9 cellular contexts compared by ENCODE assay signal in genomic region chr14:76773188-76773885, GRCh38. TPM values are rescaled to one million over a fixed set of nuclear protein-coding genes. Genes with fewer than 3 reads are reported as not detected.
A peak's percentile ranks its signal among the peaks of the same experiment; 100 is the strongest.
DNase-seq lines count a peak whose midpoint lies in the region; ATAC-seq, FAIRE-seq and TF ChIP-seq lines count a peak whose summit lies in the region.
"Had no signal": no experiment of that assay in that cellular context is flagged by ENCODE, and none has a peak within 500 bp of the region (broad histone marks: within the 10 kb centered on the region; RNA-seq: fewer than 3 reads in every experiment).

No MANE protein-coding gene starts in this region.

- H3K4me1 Mint-ChIP-seq in activated T-cell treated with anti-CD3 and anti-CD28 coated beads, Interleukin-2, amount 50 U/mL, for 72 hours (ENCODE audit: low read depth) = peaks cover 15% of the 10 kb centered on the region
- H3K4me1 Mint-ChIP-seq in astrocyte (ENCODE audit: low read depth, unreplicated experiment) = peaks cover 25% of the 10 kb centered on the region
- peaks cover 2 to 18% (median 9%) of the 10 kb centered on the region in 4 donors for H3K4me1 Mint-ChIP-seq in naive thymus-derived CD8-positive, alpha-beta T cell

- H3K79me2 ChIP-seq in astrocyte (ENCODE audit: insufficient read depth, low read length) (no peaks in the 10 kb centered on the region), hepatocyte (no peaks in the 10 kb centered on the region), smooth muscle cell (ENCODE audit: low read depth) (peaks cover 10% of the 10 kb centered on the region)

- FAIRE-seq in astrocyte (lab: Jason Lieb, UNC) = peak; percentile 85

- TF ChIP-seq CTCF in astrocyte (IDR thresholded peaks at IDR 0.05; ENCODE audit: insufficient read depth, low read depth, low read length) (no peak), hepatocyte (IDR thresholded peaks at IDR 0.05; ENCODE audit: poor library complexity) (no peak), smooth muscle cell (IDR thresholded peaks at IDR 0.05; ENCODE audit: borderline replicate concordance, insufficient read depth, poor library complexity, severe bottlenecking) (no peak)

- POLR2A ChIA-PET in naive thymus-derived CD8-positive, alpha-beta T cell (lab: Charles Lee) = no interaction called here

- H3K9me2 ChIP-seq in hepatocyte (replicated peaks; ENCODE audit: insufficient read depth) = no peaks in the 10 kb centered on the region

- no peaks in the 10 kb centered on the region for H3K27me3 Mint-ChIP-seq in activated T-cell treated with anti-CD3 and anti-CD28 coated beads, Interleukin-2, amount 50 U/mL, for 72 hours (ENCODE audit: low read depth)
- peaks cover 2% of the 10 kb centered on the region for H3K27me3 Mint-ChIP-seq in astrocyte (ENCODE audit: low read depth, unreplicated experiment)
- peaks cover 0 to 8% (median 0%) of the 10 kb centered on the region in 5 donors for H3K27me3 Mint-ChIP-seq in naive thymus-derived CD8-positive, alpha-beta T cell

- no peaks in the 10 kb centered on the region for H3K9me3 Mint-ChIP-seq in activated T-cell treated with anti-CD3 and anti-CD28 coated beads, Interleukin-2, amount 50 U/mL, for 72 hours
- no peaks in the 10 kb centered on the region for H3K9me3 Mint-ChIP-seq in astrocyte (ENCODE audit: unreplicated experiment)
- H3K9me3 Mint-ChIP-seq in naive thymus-derived CD8-positive, alpha-beta T cell = no peaks in the 10 kb centered on the region

- no peak overlapping the region for H3K4me3 Mint-ChIP-seq in activated T-cell treated with anti-CD3 and anti-CD28 coated beads, Interleukin-2, amount 50 U/mL, for 72 hours
- no peak overlapping the region for H3K4me3 Mint-ChIP-seq in astrocyte (ENCODE audit: unreplicated experiment)
- no peak overlapping the region for H3K4me3 Mint-ChIP-seq in naive thymus-derived CD8-positive, alpha-beta T cell

- H3K4me2 ChIP-seq in astrocyte (ENCODE audit: low read length) (peak overlapping the region; percentile 79), hepatocyte (peak overlapping the region; percentile 33), smooth muscle cell (peak overlapping the region; percentile 82)

- H3K4me1 ChIP-seq in astrocyte (ENCODE audit: insufficient read depth, low read length) (peaks cover 22% of the 10 kb centered on the region), hepatocyte (ENCODE audit: insufficient read depth) (peaks cover 15% of the 10 kb centered on the region), smooth muscle cell (ENCODE audit: low read depth) (peaks cover 24% of the 10 kb centered on the region)

- no peaks in the 10 kb centered on the region for H3K36me3 Mint-ChIP-seq in activated T-cell treated with anti-CD3 and anti-CD28 coated beads, Interleukin-2, amount 50 U/mL, for 72 hours (ENCODE audit: insufficient read depth in 2 of 2)
- peaks cover 10% of the 10 kb centered on the region for H3K36me3 Mint-ChIP-seq in astrocyte (ENCODE audit: low read depth, unreplicated experiment)
- no peaks in the 10 kb centered on the region for H3K36me3 Mint-ChIP-seq in naive thymus-derived CD8-positive, alpha-beta T cell

- no peak overlapping the region for H3K27ac Mint-ChIP-seq in activated T-cell treated with anti-CD3 and anti-CD28 coated beads, Interleukin-2, amount 50 U/mL, for 72 hours
- H3K27ac Mint-ChIP-seq in astrocyte (ENCODE audit: unreplicated experiment) = peak overlapping the region; percentile 84
- no peak overlapping the region for H3K27ac Mint-ChIP-seq in naive thymus-derived CD8-positive, alpha-beta T cell

- peaks cover 14% of the 10 kb centered on the region for H3F3A ChIP-seq in smooth muscle cell (ENCODE audit: low read depth)

- 61% methylated on average over 8 of the region's 8 CpGs for WGBS in hepatocyte (ENCODE audit: low lambda C conversion rate, missing lambda C conversion rate)
- 18% methylated on average over 8 of the region's 8 CpGs for WGBS in smooth muscle cell (ENCODE audit: low lambda C conversion rate)

- H3K9me3 ChIP-seq in astrocyte (ENCODE audit: insufficient read depth, low read depth, low read length) (no peaks in the 10 kb centered on the region), hepatocyte (ENCODE audit: low read depth) (no peaks in the 10 kb centered on the region), smooth muscle cell (replicated peaks; ENCODE audit: low read depth) (no peaks in the 10 kb centered on the region)

- ATAC-seq in activated T-cell treated with anti-CD3 and anti-CD28 coated beads, Interleukin-2, amount 50 U/mL, for 72 hours (replicated peaks in 1 of 2) = peak; percentile 49 to 51
- no peak for ATAC-seq in naive thymus-derived CD8-positive, alpha-beta T cell

- no peaks in the 10 kb centered on the region for H4K20me1 ChIP-seq in astrocyte (ENCODE audit: insufficient read depth, low read length)
- no peaks in the 10 kb centered on the region for H4K20me1 ChIP-seq in hepatocyte (ENCODE audit: insufficient read depth, poor library complexity, severe bottlenecking)
- H4K20me1 ChIP-seq in smooth muscle cell (ENCODE audit: low read depth) = no peaks in the 10 kb centered on the region

- peak overlapping the region; percentile 67 for H2AFZ ChIP-seq in astrocyte (ENCODE audit: low read depth, low read length)
- H2AFZ ChIP-seq in hepatocyte = no peak overlapping the region
- H2AFZ ChIP-seq in smooth muscle cell (ENCODE audit: low read depth) = no peak overlapping the region

- H3K36me3 ChIP-seq in astrocyte (ENCODE audit: insufficient read depth, low read length) (no peaks in the 10 kb centered on the region), hepatocyte (replicated peaks; ENCODE audit: insufficient read depth, low read depth) (no peaks in the 10 kb centered on the region), smooth muscle cell (ENCODE audit: low read depth) (no peaks in the 10 kb centered on the region)

- peak overlapping the region; percentile 34 for H3K4me3 ChIP-seq in astrocyte (ENCODE audit: insufficient read depth, low read depth, low read length)
- H3K4me3 ChIP-seq in hepatocyte = no peak overlapping the region
- H3K4me3 ChIP-seq in smooth muscle cell = no peak overlapping the region

- peak overlapping the region; percentile 50 for H3K27ac ChIP-seq in astrocyte (ENCODE audit: low read depth, low read length)
- H3K27ac ChIP-seq in hepatocyte = peak overlapping the region; percentile 52
- H3K27ac ChIP-seq in smooth muscle cell (ENCODE audit: low read depth) = peak overlapping the region; percentile 95

- H3K27me3 ChIP-seq in astrocyte (ENCODE audit: insufficient read depth, low read length) = no peaks in the 10 kb centered on the region
- H3K27me3 ChIP-seq in hepatocyte = no peaks in the 10 kb centered on the region
- H3K27me3 ChIP-seq in smooth muscle cell (ENCODE audit: low read depth) = no peaks in the 10 kb centered on the region

- DNase-seq in activated T-cell treated with anti-CD3 and anti-CD28 coated beads, Interleukin-2, amount 50 U/mL, for 72 hours = peak in 1 of 2 donors; percentile 24
- DNase-seq in activated T-cell treated with anti-CD3 and anti-CD28 coated beads for 4 hours (no peak), astrocyte (ENCODE audit: low read depth) (peak; percentile 80), hepatocyte (ENCODE audit: low spot score) (peak; percentile 83), smooth muscle cell (lab: John Stamatoyannopoulos, UW; ENCODE audit: unreplicated experiment) (peak; percentile 39), NCI-H82 treated with DMSO at 0.1 percent for 48 hours (lab: John Stamatoyannopoulos, UW; ENCODE audit: unreplicated experiment) (no peak), DMS79 treated with DMSO at 0.1 percent for 48 hours (lab: John Stamatoyannopoulos, UW) (no peak)
- DNase-seq in naive thymus-derived CD8-positive, alpha-beta T cell = no peak

- H3K9ac ChIP-seq in astrocyte (ENCODE audit: low read length) = peak overlapping the region; percentile 24
- H3K9ac ChIP-seq in smooth muscle cell (ENCODE audit: low read depth) = peak overlapping the region; percentile 79

RNA-seq across cellular contexts. Expression of gene VASH1, which starts 12.1 kb away (rescaled TPM):
- total RNA-seq in activated T-cell treated with anti-CD3 and anti-CD28 coated beads, Interleukin-2, amount 50 U/mL, for 72 hours = 1 to 10 TPM; 4.4 to 6.1 TPM
- total RNA-seq in astrocyte (13.6 and 23.6 TPM in 2 replicates), hepatocyte (4.8 and 6.8 TPM in 2 replicates), smooth muscle cell (23.8 and 25.0 TPM in 2 replicates)
- polyA plus RNA-seq in hepatocyte (6.0 and 6.3 TPM in 2 replicates), smooth muscle cell (30.7 and 39.3 TPM in 2 replicates)
- 1 to 10 TPM; 3.6 to 4.8 TPM for total RNA-seq in naive thymus-derived CD8-positive, alpha-beta T cell
- polyA plus RNA-seq in naive thymus-derived CD8-positive, alpha-beta T cell = 1 to 10 TPM in 1 of 3 donors, under 1 TPM in 2; 0.22 to 1.3 (median 0.35) TPM

RNA-seq across cellular contexts. Expression of gene ANGEL1, which starts 39.3 kb away (rescaled TPM):
- total RNA-seq in activated T-cell treated with anti-CD3 and anti-CD28 coated beads, Interleukin-2, amount 50 U/mL, for 72 hours = 10 to 100 TPM; 15.0 to 21.6 TPM
- total RNA-seq in astrocyte = 12.7 and 15.0 TPM in 2 replicates
- 15.3 and 18.7 TPM in 2 replicates for total RNA-seq in hepatocyte
- 11.0 and 15.8 TPM in 2 replicates for polyA plus RNA-seq in hepatocyte
- 18.1 and 20.4 TPM in 2 replicates for total RNA-seq in smooth muscle cell
- 8.4 and 9.5 TPM in 2 replicates for polyA plus RNA-seq in smooth muscle cell
- total RNA-seq in naive thymus-derived CD8-positive, alpha-beta T cell = 10 to 100 TPM; 30.7 to 32.2 TPM
- polyA plus RNA-seq in naive thymus-derived CD8-positive, alpha-beta T cell = 10 to 100 TPM; 26.7 to 27.6 (median 27.5) TPM

RNA-seq across cellular contexts. Expression of gene LRRC74A, which starts 52.9 kb away (rescaled TPM):
- total RNA-seq in activated T-cell treated with anti-CD3 and anti-CD28 coated beads, Interleukin-2, amount 50 U/mL, for 72 hours = not detected
- total RNA-seq in astrocyte (not detected in 2 replicates), hepatocyte (not detected in 2 replicates), smooth muscle cell (not detected in 2 replicates)
- polyA plus RNA-seq in hepatocyte (not detected in 2 replicates), smooth muscle cell (not detected in 2 replicates)
- total RNA-seq in naive thymus-derived CD8-positive, alpha-beta T cell = not detected
- under 1 TPM in 1 of 3 donors, not detected in 2; 0.56 TPM for polyA plus RNA-seq in naive thymus-derived CD8-positive, alpha-beta T cell
- total RNA-seq: T-helper 1 cell treated with Interleukin-12 subunit alpha and Interleukin-12 subunit beta and Interleukin-4 antibody, amounts not matched to agents 30 ng/mL and 1 ng/mL, for 36 hours had no signal

Comparison
In these comparisons a context has a peak if more than half of its experiments do, and no peak if none do; other contexts are left out.
1. ATAC-seq: peak in activated T-cell treated with anti-CD3 and anti-CD28 coated beads, Interleukin-2, amount 50 U/mL, for 72 hours (2 of 2); none in naive thymus-derived CD8-positive, alpha-beta T cell (0 of 2).
2. DNase-seq: peak in astrocyte (single experiment), hepatocyte (single experiment) and smooth muscle cell (single experiment); none in activated T-cell treated with anti-CD3 and anti-CD28 coated beads for 4 hours (single experiment), NCI-H82 treated with DMSO at 0.1 percent for 48 hours (single experiment), DMS79 treated with DMSO at 0.1 percent for 48 hours (single experiment) and naive thymus-derived CD8-positive, alpha-beta T cell (0 of 10).
3. Peak in every context shown above with its lines, with median percentiles within 50 percentile points of each other: H3K27ac ChIP-seq and H3K4me2 ChIP-seq.